In genomic region chr15:85579011-85579701, GRCh38 we compare ENCODE assay signal across 9 cellular contexts.
DNase-seq lines count a peak whose midpoint lies in the region; FAIRE-seq and TF ChIP-seq lines count a peak whose summit lies in the region.
"Had no signal": no experiment of that assay in that cellular context is flagged by ENCODE, and none has a peak within 500 bp of the region (broad histone marks: within the 10 kb centered on the region; RNA-seq: fewer than 3 reads in every experiment).

No MANE protein-coding gene starts in this region.

- H3K27me3 ChIP-seq in colonic mucosa = no peaks in the 10 kb centered on the region
- H3K27me3 ChIP-seq in muscle layer of duodenum (ENCODE audit: low read depth, low read length) = no peaks in the 10 kb centered on the region
- no peaks in the 10 kb centered on the region for H3K27me3 ChIP-seq in uterus

- peak overlapping the region; percentile 4 to 93 for H3K9ac ChIP-seq in colonic mucosa (ENCODE audit: low read depth in 2 of 2, low read length in 2 of 2)

- H3K4me3 Mint-ChIP-seq in activated naive CD4-positive, alpha-beta T cell treated with anti-CD3 and anti-CD28 coated beads for 36 hours = no peak overlapping the region

- no peaks in the 10 kb centered on the region for H3K27me3 Mint-ChIP-seq in activated naive CD4-positive, alpha-beta T cell treated with anti-CD3 and anti-CD28 coated beads for 36 hours (ENCODE audit: low read depth)

- H3K36me3 ChIP-seq in colonic mucosa (no peaks in the 10 kb centered on the region), muscle layer of duodenum (ENCODE audit: control insufficient read depth in 1 of 2, insufficient read depth in 2 of 2, low read length in 2 of 2) (no peaks in the 10 kb centered on the region), uterus (no peaks in the 10 kb centered on the region)

- H3K4me3 ChIP-seq in colonic mucosa (peak overlapping the region; percentile 4), muscle layer of duodenum (ENCODE audit: low read depth in 1 of 2, low read length in 2 of 2) (peak overlapping the region; percentile 20 to 83), uterus (no peak overlapping the region)

- no peak for DNase-seq in activated naive CD4-positive, alpha-beta T cell treated with anti-CD3 and anti-CD28 coated beads for 36 hours
- no peak for DNase-seq in activated naive CD4-positive, alpha-beta T cell (lab: John Stamatoyannopoulos, UW)
- DNase-seq in colonic mucosa = peak; percentile 82
- no peak for DNase-seq in uterus
- no peak for DNase-seq in AG20443 (ENCODE audit: low spot score)
- no peak for DNase-seq in foreskin melanocyte
- DNase-seq in RCC 7860 (ENCODE audit: low spot score) = no peak

- H3K9me3 ChIP-seq in colonic mucosa (no peaks in the 10 kb centered on the region), muscle layer of duodenum (ENCODE audit: control insufficient read depth in 1 of 2, low read length in 2 of 2) (no peaks in the 10 kb centered on the region), uterus (no peaks in the 10 kb centered on the region)

- intact Hi-C loops in activated naive CD4-positive, alpha-beta T cell treated with anti-CD3 and anti-CD28 coated beads for 36 hours (cut with micrococcal nuclease) = no loop called here
- intact Hi-C loops in colonic mucosa (cut with DNase I) = no loop called here
- intact Hi-C loops in uterus (cut with DNase I; ENCODE audit: low total_unique reads) = no loop called here

- no peaks in the 10 kb centered on the region for H3K9me3 Mint-ChIP-seq in activated naive CD4-positive, alpha-beta T cell treated with anti-CD3 and anti-CD28 coated beads for 36 hours

- peaks cover 29% of the 10 kb centered on the region for H3K36me3 Mint-ChIP-seq in activated naive CD4-positive, alpha-beta T cell treated with anti-CD3 and anti-CD28 coated beads for 36 hours (ENCODE audit: low read depth)

- H3K4me1 ChIP-seq in colonic mucosa = peaks cover 13% of the 10 kb centered on the region
- peaks cover 21 to 37% of the 10 kb centered on the region in 2 donors for H3K4me1 ChIP-seq in muscle layer of duodenum (ENCODE audit: control insufficient read depth in 1 of 2, insufficient read depth in 2 of 2, low read length in 2 of 2)
- peaks cover 7 to 16% of the 10 kb centered on the region in 2 donors for H3K4me1 ChIP-seq in uterus

- H3K4me1 Mint-ChIP-seq in activated naive CD4-positive, alpha-beta T cell treated with anti-CD3 and anti-CD28 coated beads for 36 hours (ENCODE audit: low read depth) = peaks cover 49% of the 10 kb centered on the region

- peak overlapping the region; percentile 16 for H3K27ac Mint-ChIP-seq in activated naive CD4-positive, alpha-beta T cell treated with anti-CD3 and anti-CD28 coated beads for 36 hours

- FAIRE-seq in RCC 7860 (lab: Jason Lieb, UNC) = no peak
- FAIRE-seq: endometrium had no signal

- CTCF ChIA-PET in activated naive CD4-positive, alpha-beta T cell treated with anti-CD3 and anti-CD28 coated beads for 36 hours (lab: Charles Lee) = interaction anchor here (0.6 kb wide), 1 partner anchor 12 kb away, joined by 3 read pairs; no protein-coding TSS in a partner anchor

- no peak for TF ChIP-seq CTCF in colonic mucosa (IDR thresholded peaks at IDR 0.05)
- TF ChIP-seq CTCF in uterus (IDR thresholded peaks at IDR 0.05) = no peak

- TF ChIP-seq POLR2A in uterus (IDR thresholded peaks at IDR 0.05) = no peak

- peak overlapping the region; percentile 91 for H3K27ac ChIP-seq in colonic mucosa
- H3K27ac ChIP-seq in muscle layer of duodenum (ENCODE audit: low read length) = peak overlapping the region; percentile 85
- H3K27ac ChIP-seq in uterus = peak overlapping the region; percentile 91 to 93

Comparison
In these comparisons a context has a peak if more than half of its experiments do, and no peak if none do; other contexts are left out.
1. H3K4me3 ChIP-seq: peak in colonic mucosa (single experiment) and muscle layer of duodenum (2 of 2); none in uterus (0 of 2).
2. Peak in every context shown above with its lines, with median percentiles within 50 percentile points of each other: H3K27ac ChIP-seq.